28 cellular contexts compared by ENCODE assay signal in genomic region chr1:245128381-245128780, GRCh38. TPM values are rescaled to one million over a fixed set of nuclear protein-coding genes. Genes with fewer than 3 reads are reported as not detected.
"Had no signal": no experiment of that assay in that cellular context is flagged by ENCODE, and none has a peak within 500 bp of the region (broad histone marks: within the 10 kb centered on the region; RNA-seq: fewer than 3 reads in every experiment).

No MANE protein-coding gene starts in this region.

- DNase-seq: cortex of kidney; effector memory CD8-positive, alpha-beta T cell; erythroblast; esophagus squamous epithelium; foreskin melanocyte; hypothalamus; kidney; mucosa of descending colon; naive B cell; nucleus accumbens; ovary; psoas muscle; right cardiac atrium; stimulated activated CD4-positive, alpha-beta T cell treated with anti-CD3 and anti-CD28 coated beads, Interleukin-15, amount 100 ng/mL, for 24 hours; stimulated activated CD4-positive, alpha-beta T cell treated with anti-CD3 and anti-CD28 coated beads, Interleukin-2, amount 100 ng/mL, for 48 hours; stimulated activated naive CD4-positive, alpha-beta T cell; substantia nigra had no signal

- H2AFZ ChIP-seq: neural progenitor cell had no signal

- H3K4me1 Mint-ChIP-seq: memory B cell, mesothelial cell of epicardium had no signal

- H3K4me2 ChIP-seq: neural progenitor cell had no signal

- H3K27ac ChIP-seq: esophagus squamous epithelium, neural progenitor cell, ovary, psoas muscle, skin epidermis, thoracic aorta, tibial nerve, upper lobe of left lung, vagina had no signal

- H3K27me3 ChIP-seq: neural progenitor cell, ovary, upper lobe of left lung, vagina had no signal

- H3K4me3 ChIP-seq: esophagus squamous epithelium, lung, mucosa of descending colon, neural progenitor cell, ovary, psoas muscle, skin epidermis, thoracic aorta, tibial nerve, upper lobe of left lung, vagina had no signal

- ATAC-seq: effector memory CD8-positive, alpha-beta T cell; left lobe of liver; mucosa of descending colon; natural killer cell treated with Interleukin-12 subunit alpha and Interleukin-12 subunit beta and Interleukin-15 and Interleukin-18, amount 100 ng/mL, for 72 hours; psoas muscle; right cardiac atrium had no signal

- H3K4me3 Mint-ChIP-seq: effector memory CD8-positive, alpha-beta T cell; memory B cell; mesothelial cell of epicardium; naive B cell; natural killer cell treated with Interleukin-12 subunit alpha and Interleukin-12 subunit beta and Interleukin-15 and Interleukin-18, amount 100 ng/mL, for 72 hours; neural progenitor cell had no signal

- H3K4me1 ChIP-seq: esophagus squamous epithelium, psoas muscle, tibial nerve, upper lobe of left lung had no signal

- H3K9me3 ChIP-seq: esophagus squamous epithelium, mucosa of descending colon, ovary, psoas muscle, thoracic aorta, tibial nerve, upper lobe of left lung, vagina had no signal

- H3K27ac Mint-ChIP-seq: effector memory CD8-positive, alpha-beta T cell; memory B cell; mesothelial cell of epicardium; natural killer cell treated with Interleukin-12 subunit alpha and Interleukin-12 subunit beta and Interleukin-15 and Interleukin-18, amount 100 ng/mL, for 72 hours; neural progenitor cell had no signal

- H3K9me3 Mint-ChIP-seq: mesothelial cell of epicardium; natural killer cell treated with Interleukin-12 subunit alpha and Interleukin-12 subunit beta and Interleukin-15 and Interleukin-18, amount 100 ng/mL, for 72 hours; neural progenitor cell had no signal

- H3K36me3 ChIP-seq: esophagus squamous epithelium, neural progenitor cell, ovary, thoracic aorta, upper lobe of left lung, vagina had no signal

- H3K9ac ChIP-seq: neural progenitor cell had no signal

- H3K36me3 Mint-ChIP-seq: memory B cell; natural killer cell treated with Interleukin-12 subunit alpha and Interleukin-12 subunit beta and Interleukin-15 and Interleukin-18, amount 100 ng/mL, for 72 hours had no signal

RNA-seq across cellular contexts. Expression of gene KIF26B, which starts 26.4 kb away (rescaled TPM):
- total RNA-seq: natural killer cell treated with Interleukin-12 subunit alpha and Interleukin-12 subunit beta and Interleukin-15 and Interleukin-18, amount 100 ng/mL, for 72 hours had no signal
